ENCODE assay signal across 1 cellular context in the genomic region with DNA sequence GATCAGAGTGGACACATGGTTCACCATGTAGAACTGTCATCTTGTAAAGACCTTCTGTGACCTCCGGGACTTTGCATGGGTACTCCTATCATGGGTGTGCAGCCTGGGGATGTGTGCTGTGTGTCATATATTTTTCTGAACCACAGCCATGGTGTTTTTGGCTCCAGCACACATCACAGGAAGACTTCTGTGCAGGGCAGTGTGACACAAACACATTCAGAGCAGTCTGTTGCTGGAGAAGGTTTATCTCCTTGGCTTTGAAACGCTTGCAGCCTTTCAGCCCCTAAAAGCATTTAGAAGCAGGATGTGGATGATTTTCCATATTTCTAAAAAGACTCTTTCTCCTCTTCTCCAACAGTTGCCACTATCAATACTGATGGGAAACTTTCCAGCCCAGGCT.
TF ChIP-seq lines count a peak whose summit lies in the region.

No MANE protein-coding gene starts in this region.

TF ChIP-seq in A549, 52 proteins besides CTCF, POLR2A, EP300 and RAD21 (continued from another document):
- TF ChIP-seq, protein P1, sequence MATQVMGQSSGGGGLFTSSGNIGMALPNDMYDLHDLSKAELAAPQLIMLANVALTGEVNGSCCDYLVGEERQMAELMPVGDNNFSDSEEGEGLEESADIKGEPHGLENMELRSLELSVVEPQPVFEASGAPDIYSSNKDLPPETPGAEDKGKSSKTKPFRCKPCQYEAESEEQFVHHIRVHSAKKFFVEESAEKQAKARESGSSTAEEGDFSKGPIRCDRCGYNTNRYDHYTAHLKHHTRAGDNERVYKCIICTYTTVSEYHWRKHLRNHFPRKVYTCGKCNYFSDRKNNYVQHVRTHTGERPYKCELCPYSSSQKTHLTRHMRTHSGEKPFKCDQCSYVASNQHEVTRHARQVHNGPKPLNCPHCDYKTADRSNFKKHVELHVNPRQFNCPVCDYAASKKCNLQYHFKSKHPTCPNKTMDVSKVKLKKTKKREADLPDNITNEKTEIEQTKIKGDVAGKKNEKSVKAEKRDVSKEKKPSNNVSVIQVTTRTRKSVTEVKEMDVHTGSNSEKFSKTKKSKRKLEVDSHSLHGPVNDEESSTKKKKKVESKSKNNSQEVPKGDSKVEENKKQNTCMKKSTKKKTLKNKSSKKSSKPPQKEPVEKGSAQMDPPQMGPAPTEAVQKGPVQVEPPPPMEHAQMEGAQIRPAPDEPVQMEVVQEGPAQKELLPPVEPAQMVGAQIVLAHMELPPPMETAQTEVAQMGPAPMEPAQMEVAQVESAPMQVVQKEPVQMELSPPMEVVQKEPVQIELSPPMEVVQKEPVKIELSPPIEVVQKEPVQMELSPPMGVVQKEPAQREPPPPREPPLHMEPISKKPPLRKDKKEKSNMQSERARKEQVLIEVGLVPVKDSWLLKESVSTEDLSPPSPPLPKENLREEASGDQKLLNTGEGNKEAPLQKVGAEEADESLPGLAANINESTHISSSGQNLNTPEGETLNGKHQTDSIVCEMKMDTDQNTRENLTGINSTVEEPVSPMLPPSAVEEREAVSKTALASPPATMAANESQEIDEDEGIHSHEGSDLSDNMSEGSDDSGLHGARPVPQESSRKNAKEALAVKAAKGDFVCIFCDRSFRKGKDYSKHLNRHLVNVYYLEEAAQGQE (IDR thresholded peaks at IDR 0.05) = no peak
- TF ChIP-seq, protein P2, sequence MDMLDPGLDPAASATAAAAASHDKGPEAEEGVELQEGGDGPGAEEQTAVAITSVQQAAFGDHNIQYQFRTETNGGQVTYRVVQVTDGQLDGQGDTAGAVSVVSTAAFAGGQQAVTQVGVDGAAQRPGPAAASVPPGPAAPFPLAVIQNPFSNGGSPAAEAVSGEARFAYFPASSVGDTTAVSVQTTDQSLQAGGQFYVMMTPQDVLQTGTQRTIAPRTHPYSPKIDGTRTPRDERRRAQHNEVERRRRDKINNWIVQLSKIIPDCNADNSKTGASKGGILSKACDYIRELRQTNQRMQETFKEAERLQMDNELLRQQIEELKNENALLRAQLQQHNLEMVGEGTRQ (IDR thresholded peaks at IDR 0.05) = no peak
- TF ChIP-seq HDAC2 (IDR thresholded peaks at IDR 0.05) = no peak
- no peak for TF ChIP-seq CBX2 (IDR thresholded peaks at IDR 0.05; ENCODE audit: borderline replicate concordance, low read depth)
- TF ChIP-seq FOSL2 (IDR thresholded peaks at IDR 0.05) = no peak
- no peak for TF ChIP-seq FOSL2 (CRISPR knock-in tag; IDR thresholded peaks at IDR 0.05)
- no peak for TF ChIP-seq RFX5 (IDR thresholded peaks at IDR 0.05)
- no peak for TF ChIP-seq GATA3 (IDR thresholded peaks at IDR 0.05; ENCODE audit: borderline replicate concordance)
- TF ChIP-seq E2F6 (IDR thresholded peaks at IDR 0.05; ENCODE audit: borderline replicate concordance, low read depth) = no peak
- no peak for TF ChIP-seq NFE2L2 (conservative IDR thresholded peaks at IDR 0.05; ENCODE audit: low read length)
